1 cellular context compared by ENCODE assay signal in genomic region chr19:4065430-4066175, GRCh38.
TF ChIP-seq lines count a peak whose summit lies in the region.

No MANE protein-coding gene starts in this region.

TF ChIP-seq in SK-N-SH, 30 proteins besides CTCF, POLR2A, EP300 and RAD21 (continued from another document):
- peak; percentile 32; the same call in 1 of the 2 replicates for TF ChIP-seq TAF1 (IDR thresholded peaks at IDR 0.05; ENCODE audit: borderline replicate concordance, low read depth, low read length)
TF ChIP-seq in SK-N-SH: peak in this region for 5.
